Comparison of ENCODE assay signal across 13 cellular contexts in the genomic region with DNA sequence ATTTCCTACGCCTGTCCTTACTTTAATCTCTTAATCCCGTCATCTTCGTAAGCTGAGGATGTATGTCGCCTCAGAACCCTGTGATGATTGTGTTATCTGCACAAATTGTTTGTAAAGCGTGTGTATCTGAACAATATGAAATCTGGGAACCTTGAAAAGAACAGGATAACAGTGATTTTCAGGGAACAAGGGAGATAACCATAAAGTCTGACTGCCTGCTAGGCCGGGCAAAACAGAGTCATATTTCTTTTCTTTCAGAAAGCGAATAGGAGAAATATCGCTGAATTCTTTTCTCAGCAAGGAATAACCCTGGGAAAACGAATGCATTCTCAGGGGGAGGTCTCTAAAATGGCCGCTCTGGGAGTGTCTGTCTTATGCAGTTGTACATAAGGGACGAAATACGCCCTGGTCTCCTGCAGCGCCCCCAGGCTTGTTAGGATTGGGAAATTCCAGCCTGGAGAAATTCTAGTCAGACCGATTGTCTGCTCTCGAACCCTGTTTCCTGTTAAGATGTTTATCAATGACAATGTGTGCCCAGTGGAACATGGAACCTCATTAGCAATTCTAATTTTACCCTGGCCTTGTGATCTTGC. TPM values are rescaled to one million over a fixed set of nuclear protein-coding genes. Genes with fewer than 3 reads are reported as not detected.
A peak's percentile ranks its signal among the peaks of the same experiment; 100 is the strongest.
DNase-seq lines count a peak whose midpoint lies in the region; ATAC-seq, FAIRE-seq and TF ChIP-seq lines count a peak whose summit lies in the region.
"Not testable (repeated sequence)": the region's sequence is repeated elsewhere in the genome, so short reads cannot be mapped to it uniquely, and the experiment has no call there.
"Had no signal": no experiment of that assay in that cellular context is flagged by ENCODE, and none has a peak within 500 bp of the region (broad histone marks: within the 10 kb centered on the region; RNA-seq: fewer than 3 reads in every experiment).

No MANE protein-coding gene starts in this region.

- H3K9me2 ChIP-seq in OCI-LY7 (ENCODE audit: insufficient read depth, low read length), result not testable (repeated sequence)

- TF ChIP-seq CTCF in OCI-LY7 (conservative IDR thresholded peaks at IDR 0.05; ENCODE audit: low read length); K562 (IDR thresholded peaks at IDR 0.05 in 2 of 3, conservative IDR thresholded peaks at IDR 0.05 in 1 of 3; ENCODE audit: insufficient read depth in 2 of 3, low read depth in 1 of 3, low read length in 3 of 3); glutamatergic neuron (IDR thresholded peaks at IDR 0.05; ENCODE audit: partially characterized antibody, unreplicated experiment); nephron progenitor cell (IDR thresholded peaks at IDR 0.05): not testable (repeated sequence)

- not testable (repeated sequence) for H3K36me3 ChIP-seq in OCI-LY7 (ENCODE audit: insufficient read depth, low read length); K562 (ENCODE audit: control insufficient read depth, insufficient read depth, low read length)

- ATAC-seq in K562, result not testable (repeated sequence)

- WGBS in K562 (ENCODE audit: insufficient coverage, low coverage, missing lambda C conversion rate), result 2% methylated on average over 15 of the region's 15 CpGs

- not testable (repeated sequence) for H4K20me1 ChIP-seq in OCI-LY7 (ENCODE audit: insufficient read depth, low read length); K562 (replicated peaks; ENCODE audit: control insufficient read depth, insufficient read depth, low read length)

- not testable (repeated sequence) for H3K27ac ChIP-seq in OCI-LY7 (ENCODE audit: low read depth, low read length, poor library complexity, severe bottlenecking); K562 (ENCODE audit: extremely low read depth, low read depth, low read length)

- not testable (repeated sequence) for H3K4me3 ChIP-seq in OCI-LY7 (ENCODE audit: low read depth, low read length, poor library complexity, severe bottlenecking); K562

- DNase-seq in ELF-1 (ENCODE audit: low read depth, low spot score), result peak; percentile 14
- DNase-seq in OCI-LY7 (ENCODE audit: low spot score), result peak; percentile 13
- DNase-seq in K562 (ENCODE audit: extremely low read depth in 1 of 4, low spot score in 3 of 4); glutamatergic neuron; nephron progenitor cell: not testable (repeated sequence)

- H3K36me3 Mint-ChIP-seq in glutamatergic neuron (ENCODE audit: unreplicated experiment), result peaks cover 25% of the 10 kb centered on the region
- H3K36me3 Mint-ChIP-seq in nephron progenitor cell (ENCODE audit: low read depth), result not testable (repeated sequence)

- not testable (repeated sequence) for H3K27me3 Mint-ChIP-seq in glutamatergic neuron (ENCODE audit: unreplicated experiment)
- H3K27me3 Mint-ChIP-seq in nephron progenitor cell (ENCODE audit: low read depth, poor library complexity), result peaks cover 11% of the 10 kb centered on the region

- H3K4me1 ChIP-seq in OCI-LY7 (ENCODE audit: insufficient read depth, low read length, poor library complexity, severe bottlenecking); K562 (replicated peaks in 1 of 2; ENCODE audit: control insufficient read depth in 2 of 2, insufficient read depth in 2 of 2, low read length in 2 of 2): not testable (repeated sequence)

- not testable (repeated sequence) for H3K4me2 ChIP-seq in OCI-LY7 (ENCODE audit: low read length); K562 (ENCODE audit: insufficient read depth, low read length)

- H3K9me3 ChIP-seq in OCI-LY7 (ENCODE audit: low read length); K562 (replicated peaks; ENCODE audit: control insufficient read depth, insufficient read depth, low read depth, low read length): not testable (repeated sequence)

- not testable (repeated sequence) for FAIRE-seq in K562 (lab: Jason Lieb, UNC)

- H3K4me1 Mint-ChIP-seq in glutamatergic neuron (ENCODE audit: low read depth, unreplicated experiment), result peaks cover 14% of the 10 kb centered on the region
- not testable (repeated sequence) for H3K4me1 Mint-ChIP-seq in nephron progenitor cell

- H3K9me1 ChIP-seq in K562 (ENCODE audit: control insufficient read depth, insufficient read depth, low read length), result not testable (repeated sequence)

- not testable (repeated sequence) for H3K9ac ChIP-seq in K562 (ENCODE audit: insufficient read depth in 1 of 2, low read depth in 2 of 2, low read length in 2 of 2)

- H3K27ac Mint-ChIP-seq in glutamatergic neuron (ENCODE audit: unreplicated experiment) (peak overlapping the region; percentile 29), nephron progenitor cell (peak overlapping the region; percentile 36)

- H3K27me3 ChIP-seq in K562 (ENCODE audit: control insufficient read depth in 2 of 2, insufficient read depth in 2 of 2, low read length in 2 of 2), result peaks cover 0 to 16% of the 10 kb centered on the region in 2 experiments; a peak in 2 of 5 replicates

- H2AFZ ChIP-seq in OCI-LY7 (ENCODE audit: low read length); K562 (ENCODE audit: low read depth, low read length): not testable (repeated sequence)

- intact Hi-C loops in OCI-LY7 (cut with micrococcal nuclease; ENCODE audit: unreplicated experiment); K562 (cut with micrococcal nuclease): not testable (repeated sequence)

- not testable (repeated sequence) for TF ChIP-seq RAD21 in K562 (CRISPR knock-in tag; conservative IDR thresholded peaks at IDR 0.05 in 1 of 2, IDR thresholded peaks at IDR 0.05 in 1 of 2)

- POLR2A ChIA-PET in OCI-LY7 (lab: Charles Lee), result not testable (repeated sequence)
- POLR2A ChIA-PET in K562 (lab: Yijun Ruan, JAX), result interaction anchor here (0.8 kb wide), 1 partner anchor 28 kb away, joined by 4 read pairs; no protein-coding TSS in a partner anchor

- peaks cover 11% of the 10 kb centered on the region for H3K9me3 Mint-ChIP-seq in glutamatergic neuron (ENCODE audit: unreplicated experiment)
- H3K9me3 Mint-ChIP-seq in nephron progenitor cell, result peaks cover 23% of the 10 kb centered on the region

- H3K79me2 ChIP-seq in OCI-LY7 (ENCODE audit: insufficient read depth, low read depth, low read length); K562 (ENCODE audit: control insufficient read depth, insufficient read depth, low read length): not testable (repeated sequence)

- in situ Hi-C loops in K562 (cut with MboI), result not testable (repeated sequence)

- TF ChIP-seq EP300 in K562 (IDR thresholded peaks at IDR 0.05; ENCODE audit: low read length), result not testable (repeated sequence)

- not testable (repeated sequence) for TF ChIP-seq POLR2A in K562 (conservative IDR thresholded peaks at IDR 0.05)

- not testable (repeated sequence) for BruUV-seq in OCI-LY7 (replicated peaks; lab: Mats Ljungman, UMichigan); K562 (replicated peaks; lab: Mats Ljungman, UMichigan)

- CTCF ChIA-PET in OCI-LY7 (lab: Charles Lee; ENCODE audit: unreplicated experiment), result not testable (repeated sequence)
- CTCF ChIA-PET in K562 (lab: Yijun Ruan, JAX; ENCODE audit: low intra/inter-chr PET ratio), result interaction anchor here (0.7 kb wide), 1 partner anchor 70 kb away, joined by 3 read pairs; no protein-coding TSS in a partner anchor

- H3K4me3 Mint-ChIP-seq in glutamatergic neuron (ENCODE audit: unreplicated experiment); nephron progenitor cell: not testable (repeated sequence)

RNA-seq across cellular contexts. Expression of a gene that starts 8.5 kb away (rescaled TPM):
- total RNA-seq in OCI-LY7 (2014; rRNA removed; shearing (Covaris generic)), result not detected in 2 replicates
- not detected in 2 replicates for total RNA-seq in OCI-LY7 (2022)
- not detected in 2 replicates for total RNA-seq in K562 (2011; cell fraction: chromatin; rRNA removed; ENCODE audit: low replicate concordance)
- total RNA-seq in K562 (2011; cell fraction: nucleolus; rRNA removed), result not detected in 2 replicates
- total RNA-seq in K562 (2011; cell fraction: nucleoplasm; rRNA removed), result not detected in 2 replicates
- not detected in 2 replicates for total RNA-seq in K562 (2014; rRNA removed)
- total RNA-seq in K562 (2014; rRNA removed; fragmentation: Illumina TruSeq; extraction: Trizol), result not detected in 2 replicates
- total RNA-seq in K562 (2015; rRNA removed; fragmentation: Illumina TruSeq; extraction: Trizol), result not detected in 2 replicates
- not detected in 2 replicates for total RNA-seq in K562 (2021)
- polyA plus RNA-seq in K562 (2011; rRNA removed), result not detected in 2 replicates
- not detected in 2 replicates for polyA plus RNA-seq in K562 (2011; cell fraction: cytosol; rRNA removed)
- not detected in 2 replicates for polyA plus RNA-seq in K562 (2011; cell fraction: nucleus; rRNA removed)
- not detected in 2 replicates for polyA plus RNA-seq in K562 (2012)
- polyA plus RNA-seq in K562 (2014; fragmentation: Illumina TruSeq; extraction: Trizol), result not detected in 2 replicates
- polyA plus RNA-seq in K562 (2014; fragmentation: Nextera tagmentation; extraction: Ambion mirVana), result not detected
- polyA plus RNA-seq in K562 (2014; rRNA removed), result not detected in 2 replicates
- not detected in 2 replicates for polyA minus RNA-seq in K562 (2011; rRNA and poly(A)+ RNA removed)
- polyA minus RNA-seq in K562 (2011; cell fraction: cytosol; rRNA and poly(A)+ RNA removed), result not detected in 2 replicates
- not detected in 2 replicates for polyA minus RNA-seq in K562 (2011; cell fraction: nucleus; rRNA and poly(A)+ RNA removed)
- not detected for total RNA-seq in glutamatergic neuron (ENCODE audit: unreplicated experiment)
- total RNA-seq: A673; CD4-positive, alpha-beta memory T cell; CD4-positive, CD25-positive, alpha-beta regulatory T cell; CD8-positive, alpha-beta memory T cell; G401; GM12878 had no signal
- polyA plus RNA-seq: AG04450; CD14-positive monocyte; CD4-positive, alpha-beta memory T cell; CD4-positive, CD25-positive, alpha-beta regulatory T cell; CD8-positive, alpha-beta memory T cell; GM12878 had no signal

RNA-seq across cellular contexts. Expression of a gene that starts 13.8 kb away (rescaled TPM):
- total RNA-seq in OCI-LY7 (2014; rRNA removed; shearing (Covaris generic)), result not detected in 2 replicates
- total RNA-seq in OCI-LY7 (2022), result not detected in 2 replicates
- total RNA-seq in K562 (2011; cell fraction: chromatin; rRNA removed; ENCODE audit: low replicate concordance), result not detected in 2 replicates
- not detected in 2 replicates for total RNA-seq in K562 (2011; cell fraction: nucleolus; rRNA removed)
- not detected in 2 replicates for total RNA-seq in K562 (2011; cell fraction: nucleoplasm; rRNA removed)
- not detected in 2 replicates for total RNA-seq in K562 (2014; rRNA removed)
- not detected in 2 replicates for total RNA-seq in K562 (2014; rRNA removed; fragmentation: Illumina TruSeq; extraction: Trizol)
- total RNA-seq in K562 (2015; rRNA removed; fragmentation: Illumina TruSeq; extraction: Trizol), result not detected in 2 replicates
- not detected in 2 replicates for total RNA-seq in K562 (2021)
- polyA plus RNA-seq in K562 (2011; rRNA removed), result not detected in 2 replicates
- not detected in 2 replicates for polyA plus RNA-seq in K562 (2011; cell fraction: cytosol; rRNA removed)
- not detected in 2 replicates for polyA plus RNA-seq in K562 (2011; cell fraction: nucleus; rRNA removed)
- polyA plus RNA-seq in K562 (2012), result not detected in 2 replicates
- polyA plus RNA-seq in K562 (2014; fragmentation: Illumina TruSeq; extraction: Trizol), result not detected in 2 replicates
- not detected for polyA plus RNA-seq in K562 (2014; fragmentation: Nextera tagmentation; extraction: Ambion mirVana)
- not detected in 2 replicates for polyA plus RNA-seq in K562 (2014; rRNA removed)
- polyA minus RNA-seq in K562 (2011; rRNA and poly(A)+ RNA removed), result not detected in 2 replicates
- polyA minus RNA-seq in K562 (2011; cell fraction: cytosol; rRNA and poly(A)+ RNA removed), result not detected in 2 replicates
- not detected in 2 replicates for polyA minus RNA-seq in K562 (2011; cell fraction: nucleus; rRNA and poly(A)+ RNA removed)
- total RNA-seq in glutamatergic neuron (ENCODE audit: unreplicated experiment), result not detected
- total RNA-seq: A673; CD4-positive, alpha-beta memory T cell; CD4-positive, CD25-positive, alpha-beta regulatory T cell; CD8-positive, alpha-beta memory T cell; G401; GM12878 had no signal
- polyA plus RNA-seq: AG04450; CD14-positive monocyte; CD4-positive, alpha-beta memory T cell; CD4-positive, CD25-positive, alpha-beta regulatory T cell; CD8-positive, alpha-beta memory T cell; GM12878 had no signal

RNA-seq across cellular contexts. Expression of a gene that starts 34.2 kb away (rescaled TPM):
- not detected in 2 replicates for total RNA-seq in OCI-LY7 (2014; rRNA removed; shearing (Covaris generic))
- total RNA-seq in OCI-LY7 (2022) (not detected in 2 replicates), K562 (2014; rRNA removed) (not detected in 2 replicates), K562 (2014; rRNA removed; fragmentation: Illumina TruSeq; extraction: Trizol) (not detected in 2 replicates), K562 (2015; rRNA removed; fragmentation: Illumina TruSeq; extraction: Trizol) (not detected in 2 replicates), K562 (2021) (not detected in 2 replicates), glutamatergic neuron (ENCODE audit: unreplicated experiment) (not detected)
- total RNA-seq in K562 (2011; cell fraction: chromatin; rRNA removed; ENCODE audit: low replicate concordance), result not detected in 2 replicates
- total RNA-seq in K562 (2011; cell fraction: nucleolus; rRNA removed), result not detected in 2 replicates
- not detected in 2 replicates for total RNA-seq in K562 (2011; cell fraction: nucleoplasm; rRNA removed)
- polyA plus RNA-seq in K562 (2011; rRNA removed) (not detected in 2 replicates), K562 (2014; fragmentation: Illumina TruSeq; extraction: Trizol) (not detected in 2 replicates), K562 (2014; fragmentation: Nextera tagmentation; extraction: Ambion mirVana) (not detected), K562 (2014; rRNA removed) (not detected in 2 replicates)
- polyA plus RNA-seq in K562 (2011; cell fraction: cytosol; rRNA removed), result not detected in 2 replicates
- not detected in 2 replicates for polyA plus RNA-seq in K562 (2011; cell fraction: nucleus; rRNA removed)
- not detected in 2 replicates for polyA plus RNA-seq in K562 (2012)
- polyA minus RNA-seq in K562 (2011; rRNA and poly(A)+ RNA removed), result not detected in 2 replicates
- polyA minus RNA-seq in K562 (2011; cell fraction: cytosol; rRNA and poly(A)+ RNA removed), result not detected in 2 replicates
- polyA minus RNA-seq in K562 (2011; cell fraction: nucleus; rRNA and poly(A)+ RNA removed), result not detected in 2 replicates
- total RNA-seq: A673; CD4-positive, alpha-beta memory T cell; CD4-positive, CD25-positive, alpha-beta regulatory T cell; CD8-positive, alpha-beta memory T cell; G401; GM12878 had no signal
- polyA plus RNA-seq: AG04450; CD14-positive monocyte; CD4-positive, alpha-beta memory T cell; CD4-positive, CD25-positive, alpha-beta regulatory T cell; CD8-positive, alpha-beta memory T cell had no signal

RNA-seq across cellular contexts. Expression of a gene that starts 37.7 kb away (rescaled TPM):
- not detected in 2 replicates for total RNA-seq in OCI-LY7 (2014; rRNA removed; shearing (Covaris generic))
- total RNA-seq in OCI-LY7 (2022), result not detected in 2 replicates
- not detected in 2 replicates for total RNA-seq in K562 (2011; cell fraction: chromatin; rRNA removed; ENCODE audit: low replicate concordance)
- total RNA-seq in K562 (2011; cell fraction: nucleolus; rRNA removed), result not detected in 2 replicates
- total RNA-seq in K562 (2011; cell fraction: nucleoplasm; rRNA removed), result not detected in 2 replicates
- total RNA-seq in K562 (2014; rRNA removed), result not detected in 2 replicates
- total RNA-seq in K562 (2014; rRNA removed; fragmentation: Illumina TruSeq; extraction: Trizol), result not detected in 2 replicates
- not detected in 2 replicates for total RNA-seq in K562 (2015; rRNA removed; fragmentation: Illumina TruSeq; extraction: Trizol)
- 0.11 TPM in 1 of 2 replicates, not detected in the other for total RNA-seq in K562 (2021)
- polyA plus RNA-seq in K562 (2011; rRNA removed), result not detected in 2 replicates
- not detected in 2 replicates for polyA plus RNA-seq in K562 (2011; cell fraction: cytosol; rRNA removed)
- not detected in 2 replicates for polyA plus RNA-seq in K562 (2011; cell fraction: nucleus; rRNA removed)
- not detected in 2 replicates for polyA plus RNA-seq in K562 (2012)
- polyA plus RNA-seq in K562 (2014; fragmentation: Illumina TruSeq; extraction: Trizol), result not detected in 2 replicates
- polyA plus RNA-seq in K562 (2014; fragmentation: Nextera tagmentation; extraction: Ambion mirVana), result not detected
- polyA plus RNA-seq in K562 (2014; rRNA removed), result not detected in 2 replicates
- not detected in 2 replicates for polyA minus RNA-seq in K562 (2011; rRNA and poly(A)+ RNA removed)
- polyA minus RNA-seq in K562 (2011; cell fraction: cytosol; rRNA and poly(A)+ RNA removed), result 1.1 TPM in 1 of 2 replicates, not detected in the other
- polyA minus RNA-seq in K562 (2011; cell fraction: nucleus; rRNA and poly(A)+ RNA removed), result not detected in 2 replicates
- total RNA-seq in glutamatergic neuron (ENCODE audit: unreplicated experiment), result not detected
- total RNA-seq: A673; CD4-positive, alpha-beta memory T cell; CD4-positive, CD25-positive, alpha-beta regulatory T cell; CD8-positive, alpha-beta memory T cell; G401; GM12878 had no signal
- polyA plus RNA-seq: AG04450; CD14-positive monocyte; CD4-positive, alpha-beta memory T cell; CD4-positive, CD25-positive, alpha-beta regulatory T cell; CD8-positive, alpha-beta memory T cell; GM12878 had no signal

RNA-seq across cellular contexts. Expression of a gene that starts 41.0 kb away (rescaled TPM):
- total RNA-seq in OCI-LY7 (2014; rRNA removed; shearing (Covaris generic)), result not detected in 2 replicates
- total RNA-seq in OCI-LY7 (2022), result not detected in 2 replicates
- total RNA-seq in K562 (2011; cell fraction: chromatin; rRNA removed; ENCODE audit: low replicate concordance), result not detected in 2 replicates
- total RNA-seq in K562 (2011; cell fraction: nucleolus; rRNA removed), result not detected in 2 replicates
- total RNA-seq in K562 (2011; cell fraction: nucleoplasm; rRNA removed), result not detected in 2 replicates
- not detected in 2 replicates for total RNA-seq in K562 (2014; rRNA removed)
- total RNA-seq in K562 (2014; rRNA removed; fragmentation: Illumina TruSeq; extraction: Trizol), result not detected in 2 replicates
- total RNA-seq in K562 (2015; rRNA removed; fragmentation: Illumina TruSeq; extraction: Trizol), result not detected in 2 replicates
- not detected in 2 replicates for total RNA-seq in K562 (2021)
- polyA plus RNA-seq in K562 (2011; rRNA removed), result not detected in 2 replicates
- polyA plus RNA-seq in K562 (2011; cell fraction: cytosol; rRNA removed), result not detected in 2 replicates
- polyA plus RNA-seq in K562 (2011; cell fraction: nucleus; rRNA removed), result not detected in 2 replicates
- polyA plus RNA-seq in K562 (2012), result not detected in 2 replicates
- polyA plus RNA-seq in K562 (2014; fragmentation: Illumina TruSeq; extraction: Trizol), result not detected in 2 replicates
- not detected for polyA plus RNA-seq in K562 (2014; fragmentation: Nextera tagmentation; extraction: Ambion mirVana)
- not detected in 2 replicates for polyA plus RNA-seq in K562 (2014; rRNA removed)
- not detected in 2 replicates for polyA minus RNA-seq in K562 (2011; rRNA and poly(A)+ RNA removed)
- polyA minus RNA-seq in K562 (2011; cell fraction: cytosol; rRNA and poly(A)+ RNA removed), result not detected in 2 replicates
- not detected in 2 replicates for polyA minus RNA-seq in K562 (2011; cell fraction: nucleus; rRNA and poly(A)+ RNA removed)
- not detected for total RNA-seq in glutamatergic neuron (ENCODE audit: unreplicated experiment)
- total RNA-seq: A673; CD4-positive, alpha-beta memory T cell; CD4-positive, CD25-positive, alpha-beta regulatory T cell; CD8-positive, alpha-beta memory T cell; G401; GM12878 had no signal
- polyA plus RNA-seq: AG04450; CD14-positive monocyte; CD4-positive, alpha-beta memory T cell; CD4-positive, CD25-positive, alpha-beta regulatory T cell; CD8-positive, alpha-beta memory T cell; GM12878 had no signal
